In the genomic region with DNA sequence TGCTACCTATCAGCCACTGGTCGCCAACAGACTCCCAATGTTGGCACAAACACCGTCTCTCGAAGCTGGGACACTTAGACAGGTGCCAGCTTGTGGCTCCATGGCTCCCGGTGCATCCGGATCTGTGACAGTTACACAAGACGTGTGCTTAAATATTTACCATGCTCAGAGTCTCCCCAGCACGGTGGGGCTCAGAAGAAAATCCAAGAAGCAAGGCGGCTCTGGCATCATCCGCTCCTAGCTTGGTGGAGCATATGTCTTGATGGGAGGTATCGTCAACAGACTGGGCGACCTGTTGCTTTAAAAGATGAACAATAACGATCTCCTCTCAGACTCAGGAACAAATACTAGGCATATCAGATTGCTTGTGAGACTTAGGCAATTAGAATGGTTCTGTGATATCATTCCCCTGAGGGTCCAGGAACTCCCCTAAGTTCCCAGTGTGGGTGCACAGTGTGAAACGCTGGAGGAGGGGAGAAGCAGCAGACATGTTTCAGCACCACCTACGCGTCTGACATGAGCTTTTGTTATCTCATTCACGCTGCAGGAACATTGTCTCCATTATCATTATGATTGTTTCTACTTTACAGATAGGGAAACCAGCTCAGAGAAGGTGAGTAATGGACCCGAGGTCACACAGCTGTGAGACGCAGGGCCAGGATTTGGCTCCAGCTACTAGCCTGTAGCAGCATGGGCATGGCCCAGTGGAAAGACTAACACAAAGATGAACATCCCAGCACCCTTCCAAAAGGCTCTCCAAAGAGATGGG, we compare ENCODE assay signal across 1 cellular context.
TF ChIP-seq lines count a peak whose summit lies in the region.

No MANE protein-coding gene starts in this region.

TF ChIP-seq in liver, 16 proteins besides CTCF, POLR2A, EP300 and RAD21:
- TF ChIP-seq YY1 (IDR thresholded peaks at IDR 0.05) (peak; percentile 31), HNF4A (conservative IDR thresholded peaks at IDR 0.05) (peak in 1 of 2 donors; percentile 5), FOXA1 (IDR thresholded peaks at IDR 0.05) (no peak)
